ENCODE assay signal across 10 cellular contexts in the genomic region with DNA sequence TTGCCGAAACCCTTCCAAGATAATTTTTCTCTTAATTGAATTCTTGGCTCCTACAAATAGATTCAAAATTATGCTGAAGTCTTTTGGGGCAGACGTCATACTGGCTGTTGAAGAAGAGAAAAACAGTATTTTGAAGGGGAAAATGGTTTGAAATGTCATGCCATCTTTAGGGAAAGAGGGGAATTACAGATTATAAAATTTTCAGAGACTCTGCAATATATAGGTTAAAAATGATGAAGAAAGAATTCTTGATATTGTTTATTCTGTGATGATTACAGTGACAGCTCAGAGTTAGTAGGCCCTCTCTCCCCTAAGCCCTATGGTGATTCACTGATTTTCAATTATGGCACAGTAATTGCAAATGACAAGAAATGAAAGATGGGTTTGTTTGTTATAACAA.
DNase-seq lines count a peak whose midpoint lies in the region; ATAC-seq and TF ChIP-seq lines count a peak whose summit lies in the region.
"Had no signal": no experiment of that assay in that cellular context is flagged by ENCODE, and none has a peak within 500 bp of the region (broad histone marks: within the 10 kb centered on the region; RNA-seq: fewer than 3 reads in every experiment).

No MANE protein-coding gene starts in this region.

- no peaks in the 10 kb centered on the region for H3K9me3 Mint-ChIP-seq in activated naive CD4-positive, alpha-beta T cell treated with anti-CD3 and anti-CD28 coated beads for 36 hours
- H3K9me3 Mint-ChIP-seq in WTC11: no peaks in the 10 kb centered on the region

- intact Hi-C loops in activated naive CD4-positive, alpha-beta T cell treated with anti-CD3 and anti-CD28 coated beads for 36 hours (cut with micrococcal nuclease): no loop called here

- no peak for ATAC-seq in WTC11
- no peak for ATAC-seq in HG03565 (IDR thresholded peaks at IDR 0.05; ENCODE audit: unreplicated experiment)
- ATAC-seq: left colon had no signal

- H3K27me3 Mint-ChIP-seq in activated naive CD4-positive, alpha-beta T cell treated with anti-CD3 and anti-CD28 coated beads for 36 hours (ENCODE audit: low read depth): peaks cover 10% of the 10 kb centered on the region
- H3K27me3 Mint-ChIP-seq in WTC11 (ENCODE audit: low read depth): no peaks in the 10 kb centered on the region

- POLR2A ChIA-PET in WTC11 (lab: Charles Lee): no interaction called here

- in situ Hi-C loops in astrocyte of the cerebellum (cut with HindIII; ENCODE audit: low sequenced_read_pairs): no loop called here

- TF ChIP-seq CTCF in astrocyte of the cerebellum (IDR thresholded peaks at IDR 0.05; ENCODE audit: low read depth, low read length, missing control alignments) (peak; percentile 20), kidney epithelial cell (IDR thresholded peaks at IDR 0.05; ENCODE audit: insufficient read depth, low read length, poor library complexity, severe bottlenecking) (peak; percentile 8), WTC11 (IDR thresholded peaks at IDR 0.05) (no peak)

- no peak overlapping the region for H3K27ac Mint-ChIP-seq in activated naive CD4-positive, alpha-beta T cell treated with anti-CD3 and anti-CD28 coated beads for 36 hours
- H3K27ac Mint-ChIP-seq in WTC11: no peak overlapping the region

- peak; percentile 29 for DNase-seq in AG08395 (ENCODE audit: low spot score)
- DNase-seq in HS-5 (ENCODE audit: low read depth): peak; percentile 14
- DNase-seq in astrocyte of the cerebellum (ENCODE audit: low read depth): peak; percentile 8
- no peak for DNase-seq in kidney epithelial cell (ENCODE audit: low read depth)
- no peak for DNase-seq in activated naive CD4-positive, alpha-beta T cell treated with anti-CD3 and anti-CD28 coated beads for 36 hours
- DNase-seq in WTC11 (ENCODE audit: low spot score): no peak
- no peak for DNase-seq in NOMO-1 treated with DMSO at 0.1 percent for 48 hours (lab: John Stamatoyannopoulos, UW; ENCODE audit: unreplicated experiment)
- DNase-seq: erythroblast, left colon had no signal

- no peaks in the 10 kb centered on the region for H3K4me1 Mint-ChIP-seq in activated naive CD4-positive, alpha-beta T cell treated with anti-CD3 and anti-CD28 coated beads for 36 hours (ENCODE audit: low read depth)
- no peaks in the 10 kb centered on the region for H3K4me1 Mint-ChIP-seq in WTC11

- no peak overlapping the region for H3K4me3 Mint-ChIP-seq in activated naive CD4-positive, alpha-beta T cell treated with anti-CD3 and anti-CD28 coated beads for 36 hours
- no peak overlapping the region for H3K4me3 Mint-ChIP-seq in WTC11

- CTCF ChIA-PET in activated naive CD4-positive, alpha-beta T cell treated with anti-CD3 and anti-CD28 coated beads for 36 hours (lab: Charles Lee): no interaction called here
- CTCF ChIA-PET in WTC11 (lab: Charles Lee): interaction anchor here (1.1 kb wide), 1 partner anchor 65 kb away, joined by 4 read pairs; no protein-coding TSS in a partner anchor

- H3K36me3 Mint-ChIP-seq in activated naive CD4-positive, alpha-beta T cell treated with anti-CD3 and anti-CD28 coated beads for 36 hours (ENCODE audit: low read depth): no peaks in the 10 kb centered on the region
- peaks cover 24% of the 10 kb centered on the region for H3K36me3 Mint-ChIP-seq in WTC11

- H3K36me3 ChIP-seq in kidney epithelial cell (ENCODE audit: control insufficient read depth, insufficient read depth, low read length): no peaks in the 10 kb centered on the region

- H3K4me3 ChIP-seq in astrocyte of the cerebellum (ENCODE audit: low read depth, low read length) (no peak overlapping the region), kidney epithelial cell (ENCODE audit: low read depth, low read length) (no peak overlapping the region)

- H3K27me3 ChIP-seq in kidney epithelial cell (ENCODE audit: control insufficient read depth, insufficient read depth, low read length): no peaks in the 10 kb centered on the region

TF ChIP-seq in WTC11, 78 proteins besides CTCF, POLR2A, EP300 and RAD21 (continues in another document):
- no peak for TF ChIP-seq TEAD4 (CRISPR knock-in tag; IDR thresholded peaks at IDR 0.05)
- TF ChIP-seq GABPB1 (CRISPR knock-in tag; IDR thresholded peaks at IDR 0.05): no peak
- TF ChIP-seq, protein P1, sequence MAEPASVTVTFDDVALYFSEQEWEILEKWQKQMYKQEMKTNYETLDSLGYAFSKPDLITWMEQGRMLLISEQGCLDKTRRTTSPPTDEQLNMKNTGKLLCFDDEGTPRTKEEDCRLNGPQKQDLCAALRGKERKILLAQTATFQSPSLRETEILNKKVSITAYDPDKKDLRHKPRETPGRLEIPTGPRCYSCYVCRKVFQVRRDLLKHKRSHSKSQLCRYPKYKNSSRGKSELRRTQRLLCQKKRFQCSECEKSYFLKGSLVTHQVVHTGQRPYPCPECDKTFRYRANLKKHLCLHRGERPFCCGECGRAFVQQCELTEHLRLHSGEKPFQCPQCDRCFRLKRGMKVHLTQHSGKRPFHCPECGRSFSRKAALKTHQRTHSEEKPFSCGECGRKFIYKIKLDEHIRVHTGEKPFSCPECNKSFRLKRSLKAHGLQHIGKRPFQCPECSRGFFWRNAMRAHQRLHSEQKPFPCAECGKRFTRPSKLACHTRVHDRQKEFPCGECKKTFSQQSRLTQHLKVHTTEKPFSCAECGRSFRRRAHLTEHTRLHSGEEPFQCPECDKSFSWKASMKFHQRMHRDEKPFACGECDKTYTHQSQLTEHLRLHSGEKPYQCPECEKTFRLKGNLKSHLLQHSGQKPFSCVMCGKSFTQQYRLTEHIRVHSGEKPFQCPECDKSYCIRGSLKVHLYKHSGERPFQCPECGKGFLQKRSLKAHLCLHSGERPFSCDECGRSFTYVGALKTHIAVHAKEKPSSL (CRISPR knock-in tag; conservative IDR thresholded peaks at IDR 0.05): no peak
- no peak for TF ChIP-seq JAZF1 (CRISPR knock-in tag; IDR thresholded peaks at IDR 0.05)
- TF ChIP-seq CREB1 (CRISPR knock-in tag; IDR thresholded peaks at IDR 0.05): no peak
- TF ChIP-seq NFE2L1 (CRISPR knock-in tag; IDR thresholded peaks at IDR 0.05): no peak
- no peak for TF ChIP-seq FOXJ3 (CRISPR knock-in tag; IDR thresholded peaks at IDR 0.05; ENCODE audit: borderline replicate concordance)
- no peak for TF ChIP-seq KAT7 (CRISPR knock-in tag; IDR thresholded peaks at IDR 0.05; ENCODE audit: borderline replicate concordance)
- TF ChIP-seq, protein P2, sequence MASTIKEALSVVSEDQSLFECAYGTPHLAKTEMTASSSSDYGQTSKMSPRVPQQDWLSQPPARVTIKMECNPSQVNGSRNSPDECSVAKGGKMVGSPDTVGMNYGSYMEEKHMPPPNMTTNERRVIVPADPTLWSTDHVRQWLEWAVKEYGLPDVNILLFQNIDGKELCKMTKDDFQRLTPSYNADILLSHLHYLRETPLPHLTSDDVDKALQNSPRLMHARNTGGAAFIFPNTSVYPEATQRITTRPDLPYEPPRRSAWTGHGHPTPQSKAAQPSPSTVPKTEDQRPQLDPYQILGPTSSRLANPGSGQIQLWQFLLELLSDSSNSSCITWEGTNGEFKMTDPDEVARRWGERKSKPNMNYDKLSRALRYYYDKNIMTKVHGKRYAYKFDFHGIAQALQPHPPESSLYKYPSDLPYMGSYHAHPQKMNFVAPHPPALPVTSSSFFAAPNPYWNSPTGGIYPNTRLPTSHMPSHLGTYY (CRISPR knock-in tag; IDR thresholded peaks at IDR 0.05): no peak
- TF ChIP-seq NFATC4 (CRISPR knock-in tag; IDR thresholded peaks at IDR 0.05): no peak
- TF ChIP-seq, protein P3, sequence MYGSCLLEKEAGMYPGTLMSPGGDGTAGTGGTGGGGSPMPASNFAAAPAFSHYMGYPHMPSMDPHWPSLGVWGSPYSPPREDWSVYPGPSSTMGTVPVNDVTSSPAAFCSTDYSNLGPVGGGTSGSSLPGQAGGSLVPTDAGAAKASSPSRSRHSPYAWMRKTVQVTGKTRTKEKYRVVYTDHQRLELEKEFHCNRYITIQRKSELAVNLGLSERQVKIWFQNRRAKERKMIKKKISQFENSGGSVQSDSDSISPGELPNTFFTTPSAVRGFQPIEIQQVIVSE (CRISPR knock-in tag; IDR thresholded peaks at IDR 0.05; ENCODE audit: borderline replicate concordance): no peak
- no peak for TF ChIP-seq ZNF317 (CRISPR knock-in tag; IDR thresholded peaks at IDR 0.05; ENCODE audit: borderline replicate concordance, low read depth)
- TF ChIP-seq ETV6 (CRISPR knock-in tag; IDR thresholded peaks at IDR 0.05): no peak
- no peak for TF ChIP-seq GRHL2 (CRISPR knock-in tag; IDR thresholded peaks at IDR 0.05; ENCODE audit: insufficient replicate concordance, severe bottlenecking)
- TF ChIP-seq, protein P4, sequence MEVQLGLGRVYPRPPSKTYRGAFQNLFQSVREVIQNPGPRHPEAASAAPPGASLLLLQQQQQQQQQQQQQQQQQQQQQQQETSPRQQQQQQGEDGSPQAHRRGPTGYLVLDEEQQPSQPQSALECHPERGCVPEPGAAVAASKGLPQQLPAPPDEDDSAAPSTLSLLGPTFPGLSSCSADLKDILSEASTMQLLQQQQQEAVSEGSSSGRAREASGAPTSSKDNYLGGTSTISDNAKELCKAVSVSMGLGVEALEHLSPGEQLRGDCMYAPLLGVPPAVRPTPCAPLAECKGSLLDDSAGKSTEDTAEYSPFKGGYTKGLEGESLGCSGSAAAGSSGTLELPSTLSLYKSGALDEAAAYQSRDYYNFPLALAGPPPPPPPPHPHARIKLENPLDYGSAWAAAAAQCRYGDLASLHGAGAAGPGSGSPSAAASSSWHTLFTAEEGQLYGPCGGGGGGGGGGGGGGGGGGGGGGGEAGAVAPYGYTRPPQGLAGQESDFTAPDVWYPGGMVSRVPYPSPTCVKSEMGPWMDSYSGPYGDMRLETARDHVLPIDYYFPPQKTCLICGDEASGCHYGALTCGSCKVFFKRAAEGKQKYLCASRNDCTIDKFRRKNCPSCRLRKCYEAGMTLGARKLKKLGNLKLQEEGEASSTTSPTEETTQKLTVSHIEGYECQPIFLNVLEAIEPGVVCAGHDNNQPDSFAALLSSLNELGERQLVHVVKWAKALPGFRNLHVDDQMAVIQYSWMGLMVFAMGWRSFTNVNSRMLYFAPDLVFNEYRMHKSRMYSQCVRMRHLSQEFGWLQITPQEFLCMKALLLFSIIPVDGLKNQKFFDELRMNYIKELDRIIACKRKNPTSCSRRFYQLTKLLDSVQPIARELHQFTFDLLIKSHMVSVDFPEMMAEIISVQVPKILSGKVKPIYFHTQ (CRISPR knock-in tag; IDR thresholded peaks at IDR 0.05): no peak
- no peak for TF ChIP-seq NR1H2 (CRISPR knock-in tag; IDR thresholded peaks at IDR 0.05)
- TF ChIP-seq ZNF671 (CRISPR knock-in tag; IDR thresholded peaks at IDR 0.05): no peak

Comparison
In these comparisons a context has a peak if more than half of its experiments do, and no peak if none do; other contexts are left out.
1. DNase-seq: peak in AG08395 (single experiment), HS-5 (single experiment) and astrocyte of the cerebellum (single experiment); none in kidney epithelial cell (single experiment), activated naive CD4-positive, alpha-beta T cell treated with anti-CD3 and anti-CD28 coated beads for 36 hours (single experiment), WTC11 (single experiment) and NOMO-1 treated with DMSO at 0.1 percent for 48 hours (single experiment).